In the genomic region with DNA sequence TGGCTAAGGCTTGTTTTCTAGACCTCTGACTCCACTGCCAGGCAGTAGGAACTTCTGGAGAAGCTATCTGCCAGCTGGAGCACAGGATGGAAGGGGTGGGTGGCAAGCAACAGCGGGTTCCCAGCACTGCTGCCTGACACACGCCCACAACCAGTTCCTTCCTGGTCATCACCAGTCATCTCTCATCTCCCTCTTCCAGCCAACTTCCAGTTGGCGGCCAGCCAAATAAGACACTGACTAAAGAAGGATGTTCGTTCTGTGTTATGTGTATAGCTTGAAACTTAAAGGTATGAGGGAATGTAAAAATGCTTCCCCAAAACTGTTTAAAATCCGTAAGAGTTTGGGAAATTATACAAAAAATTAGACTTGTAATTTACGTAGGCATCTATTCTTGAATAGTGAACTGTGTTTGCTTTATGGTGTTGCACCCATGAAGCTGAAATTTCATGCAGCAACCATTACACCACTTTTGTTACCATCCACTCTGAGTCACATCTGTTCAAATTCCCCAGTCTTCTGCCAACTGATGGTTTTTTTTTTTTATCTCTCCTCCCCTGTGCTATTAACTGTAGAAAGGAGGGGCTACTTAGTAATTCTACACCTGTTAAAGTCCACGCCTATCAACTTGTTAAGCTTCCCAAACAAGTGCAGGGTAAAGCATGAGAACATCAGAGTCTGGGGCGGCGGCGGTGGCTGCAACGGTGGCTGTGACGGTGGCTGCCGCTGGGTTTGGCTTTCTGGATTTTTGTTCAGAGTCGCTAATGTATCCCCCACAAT, we compare ENCODE assay signal across 7 cellular contexts.
DNase-seq lines count a peak whose midpoint lies in the region; ATAC-seq and TF ChIP-seq lines count a peak whose summit lies in the region.

No MANE protein-coding gene starts in this region.

- no peak for TF ChIP-seq CTCF in mucosa of descending colon (IDR thresholded peaks at IDR 0.05)
- no peak for TF ChIP-seq CTCF in GM20000 (IDR thresholded peaks at IDR 0.05; ENCODE audit: extremely low read depth, missing control alignments)
- TF ChIP-seq CTCF in GM10266 (IDR thresholded peaks at IDR 0.05; ENCODE audit: control insufficient read depth, insufficient read depth, low read depth, missing control alignments) = no peak

- no peaks in the 10 kb centered on the region for H3K36me3 ChIP-seq in mucosa of descending colon (ENCODE audit: low read depth)

- intact Hi-C loops in mucosa of descending colon (cut with DNase I, micrococcal nuclease) = no loop called here

- H3K9me3 ChIP-seq in mucosa of descending colon = no peaks in the 10 kb centered on the region

- ATAC-seq in mucosa of descending colon (peak; percentile 71), HG03442 (IDR thresholded peaks at IDR 0.05; ENCODE audit: unreplicated experiment) (no peak)

- H3K4me3 ChIP-seq in mucosa of descending colon = no peak overlapping the region

- no peaks in the 10 kb centered on the region for H3K4me1 ChIP-seq in mucosa of descending colon (ENCODE audit: low read depth)

- DNase-seq in HK-2 (ENCODE audit: unreplicated experiment) = peak; percentile 30
- peak; percentile 43 for DNase-seq in NCI-H510A (lab: John Stamatoyannopoulos, UW)
- peak; percentile 64 for DNase-seq in dedifferentiated amniotic fluid mesenchymal stem cell (ENCODE audit: extremely low spot score)
- peak; percentile 31 to 62 (median 31) for DNase-seq in mucosa of descending colon
- DNase-seq in GM20000 (ENCODE audit: low spot score) = no peak
- DNase-seq in GM10266 (ENCODE audit: extremely low spot score) = no peak

Comparison
In these comparisons a context has a peak if more than half of its experiments do, and no peak if none do; other contexts are left out.
1. DNase-seq: peak in HK-2 (single experiment), NCI-H510A (single experiment), dedifferentiated amniotic fluid mesenchymal stem cell (single experiment) and mucosa of descending colon (3 of 3); none in GM20000 (single experiment) and GM10266 (single experiment).